14 cellular contexts compared by ENCODE assay signal in genomic region chr14:37588667-37588955, GRCh38. TPM values are rescaled to one million over a fixed set of nuclear protein-coding genes. Genes with fewer than 3 reads are reported as not detected.
DNase-seq lines count a peak whose midpoint lies in the region; ATAC-seq and TF ChIP-seq lines count a peak whose summit lies in the region.
"Had no signal": no experiment of that assay in that cellular context is flagged by ENCODE, and none has a peak within 500 bp of the region (broad histone marks: within the 10 kb centered on the region; RNA-seq: fewer than 3 reads in every experiment).

No MANE protein-coding gene starts in this region.

- peak; percentile 87 for DNase-seq in NCI-H2029 (lab: John Stamatoyannopoulos, UW)
- no peak for DNase-seq in endodermal cell
- DNase-seq in nephron progenitor cell: no peak
- no peak for DNase-seq in activated T-cell treated with anti-CD3 and anti-CD28 coated beads, Interleukin-2, amount 50 U/mL, for 1 hour
- DNase-seq: uterus had no signal

- peaks cover 55% of the 10 kb centered on the region for H3K4me1 Mint-ChIP-seq in endodermal cell
- peaks cover 25% of the 10 kb centered on the region for H3K4me1 Mint-ChIP-seq in nephron progenitor cell
- H3K4me1 Mint-ChIP-seq: CD14-positive monocyte had no signal

- no peaks in the 10 kb centered on the region for H3K9me3 ChIP-seq in ES-I3 (ENCODE audit: control insufficient read depth, insufficient read depth, low read length)
- H3K9me3 ChIP-seq in endodermal cell (ENCODE audit: control insufficient read depth, low read length): no peaks in the 10 kb centered on the region
- H3K9me3 ChIP-seq: uterus had no signal

- peak overlapping the region; percentile 51; the same call in 1 of the 2 replicates for H3K9ac ChIP-seq in ES-I3 (ENCODE audit: low read depth, low read length)
- H3K9ac ChIP-seq in endodermal cell (ENCODE audit: extremely low read depth, low read length, poor library complexity, severe bottlenecking): peak overlapping the region; percentile 67

- peaks cover 92% of the 10 kb centered on the region for H3K27me3 ChIP-seq in endodermal cell (ENCODE audit: control insufficient read depth, insufficient read depth, low read length, poor library complexity, severe bottlenecking)

- 0 to 2% methylated on average over 2 to 5 of the region's 6 CpGs for WGBS in endodermal cell (ENCODE audit: insufficient coverage in 1 of 2, insufficient read length in 1 of 2), 2 experiments

- ATAC-seq in GM19023 (IDR thresholded peaks at IDR 0.05; ENCODE audit: unreplicated experiment): no peak
- no peak for ATAC-seq in HG02870 (IDR thresholded peaks at IDR 0.05; ENCODE audit: unreplicated experiment)
- ATAC-seq in GM18520 (IDR thresholded peaks at IDR 0.05; ENCODE audit: unreplicated experiment): no peak

- H3K27ac Mint-ChIP-seq in endodermal cell (peak overlapping the region; percentile 93), nephron progenitor cell (no peak overlapping the region)
- H3K27ac Mint-ChIP-seq: CD14-positive monocyte; dendritic cell treated with granulocyte-macrophage colony-stimulating factor and Interleukin-4, amounts not matched to agents 40 ng/mL and 50 ng/mL, for 4 days had no signal

- H3K27me3 Mint-ChIP-seq in endodermal cell (ENCODE audit: insufficient read depth) (peaks cover 78% of the 10 kb centered on the region), nephron progenitor cell (ENCODE audit: low read depth, poor library complexity) (peaks cover 100% of the 10 kb centered on the region)

- no peak overlapping the region for H3K27ac ChIP-seq in endodermal cell (ENCODE audit: low read depth, low read length)
- H3K27ac ChIP-seq: uterus had no signal

- H3K4me3 Mint-ChIP-seq in endodermal cell (peak overlapping the region; percentile 69), nephron progenitor cell (peak overlapping the region; percentile 71)
- H3K4me3 Mint-ChIP-seq: dendritic cell treated with granulocyte-macrophage colony-stimulating factor and Interleukin-4, amounts not matched to agents 40 ng/mL and 50 ng/mL, for 4 days had no signal

- H3K36me3 ChIP-seq in ES-I3 (ENCODE audit: insufficient read depth, low read length) (no peaks in the 10 kb centered on the region), endodermal cell (ENCODE audit: control insufficient read depth, insufficient read depth, low read length) (no peaks in the 10 kb centered on the region)
- H3K36me3 ChIP-seq: uterus had no signal

- H3K9me3 Mint-ChIP-seq in endodermal cell (no peaks in the 10 kb centered on the region), nephron progenitor cell (no peaks in the 10 kb centered on the region)
- H3K9me3 Mint-ChIP-seq: dendritic cell treated with granulocyte-macrophage colony-stimulating factor and Interleukin-4, amounts not matched to agents 40 ng/mL and 50 ng/mL, for 4 days had no signal

- H3K4me1 ChIP-seq in ES-I3 (ENCODE audit: insufficient read depth, low read length): peaks cover 10% of the 10 kb centered on the region
- peaks cover 10% of the 10 kb centered on the region for H3K4me1 ChIP-seq in endodermal cell (ENCODE audit: control insufficient read depth, insufficient read depth, low read length)

- peak overlapping the region; percentile 75 for H3K4me3 ChIP-seq in endodermal cell (ENCODE audit: low read length)
- H3K4me3 ChIP-seq: uterus had no signal

- peaks cover 19% of the 10 kb centered on the region for H3K36me3 Mint-ChIP-seq in endodermal cell (ENCODE audit: low read depth)
- no peaks in the 10 kb centered on the region for H3K36me3 Mint-ChIP-seq in nephron progenitor cell (ENCODE audit: low read depth)

- TF ChIP-seq CTCF in endodermal cell (conservative IDR thresholded peaks at IDR 0.05) (no peak), nephron progenitor cell (IDR thresholded peaks at IDR 0.05) (no peak)

RNA-seq across cellular contexts. Expression of gene FOXA1, which starts 6.4 kb away (rescaled TPM):
- 10 to 100 TPM; 41.2 to 51.4 TPM for total RNA-seq in endodermal cell
- polyA plus RNA-seq in endodermal cell (2013, experiment 1 of 2): 4.0 TPM
- 3.4 TPM for polyA plus RNA-seq in endodermal cell (2013, experiment 2 of 2)
- total RNA-seq: mesenteric fat pad; T-helper 2 cell treated with Interferon-gamma antibody and Interleukin-4, amounts not matched to agents 100 ng/mL and 5 ng/mL, for 36 hours; uterus had no signal
- polyA plus RNA-seq: CD14-positive monocyte had no signal

RNA-seq across cellular contexts. Expression of gene TTC6, which starts 6.8 kb away (rescaled TPM):
- total RNA-seq in endodermal cell: 10 to 100 TPM in 1 of 2 donors, 1 to 10 TPM in 1; 8.1 to 11.0 TPM
- polyA plus RNA-seq in endodermal cell (2013, experiment 1 of 2): 0.50 TPM
- 0.54 TPM for polyA plus RNA-seq in endodermal cell (2013, experiment 2 of 2)
- total RNA-seq: activated CD8-positive, alpha-beta memory T cell treated with anti-CD3 and anti-CD28 coated beads for 36 hours; mesenteric fat pad; T-helper 2 cell treated with Interferon-gamma antibody and Interleukin-4, amounts not matched to agents 100 ng/mL and 5 ng/mL, for 36 hours had no signal
- polyA plus RNA-seq: CD14-positive monocyte had no signal
